In genomic region chr3:12484198-12484982, GRCh38 we compare ENCODE assay signal across 8 cellular contexts. TPM values are rescaled to one million over a fixed set of nuclear protein-coding genes. Genes with fewer than 3 reads are reported as not detected.
A peak's percentile ranks its signal among the peaks of the same experiment; 100 is the strongest.
DNase-seq lines count a peak whose midpoint lies in the region; ATAC-seq and TF ChIP-seq lines count a peak whose summit lies in the region.

TSEN2 (plus strand) TSS chr3:12484480; CDS start chr3:12489801, 5,321 bp downstream.

- peak within 1 kb of the TSS; percentile 90 for H3K4me3 ChIP-seq in coronary artery

- peak within 1 kb of the TSS; percentile 40 to 82 for H3K27ac ChIP-seq in coronary artery

- intact Hi-C loops in CD14-positive monocyte (cut with micrococcal nuclease), result loop anchor here in 1 of 2 donors (5.0 kb wide), 1 partner anchor 197 kb away; the partner anchor contains the start of gene PPARG
- intact Hi-C loops in activated CD4-positive, alpha-beta T cell treated with anti-CD3 and anti-CD28 coated beads, Interleukin-2, amount 10 ng/mL, durations not matched to agents 24 days and 14 days (cut with micrococcal nuclease), result loop anchor here (1.0 to 10.0 kb wide), 6 partner anchors 73 to 1690 kb away; partner anchors contain the start of genes LSM3, MKRN2, PPARG and RAF1

- H3K4me3 Mint-ChIP-seq in CD14-positive monocyte, result peak within 1 kb of the TSS; percentile 96 to 98
- H3K4me3 Mint-ChIP-seq in activated CD4-positive, alpha-beta T cell treated with anti-CD3 and anti-CD28 coated beads, Interleukin-2, amount 10 ng/mL, durations not matched to agents 24 days and 14 days, result peak within 1 kb of the TSS; percentile 94

- H3K4me1 Mint-ChIP-seq in CD14-positive monocyte, result peaks cover 53% of the 10 kb centered on the region
- peaks cover 25% of the 10 kb centered on the region for H3K4me1 Mint-ChIP-seq in activated CD4-positive, alpha-beta T cell treated with anti-CD3 and anti-CD28 coated beads, Interleukin-2, amount 10 ng/mL, durations not matched to agents 24 days and 14 days

- DNase-seq in CD14-positive monocyte (ENCODE audit: low spot score) (peak; percentile 93), NCI-H526 treated with DMSO at 0.1 percent for 48 hours (lab: John Stamatoyannopoulos, UW) (peak; percentile 87), coronary artery (ENCODE audit: low spot score) (peak; percentile 94), left kidney (ENCODE audit: low read depth, low spot score) (peak; percentile 98)
- DNase-seq in activated CD4-positive, alpha-beta T cell treated with anti-CD3 and anti-CD28 coated beads, Interleukin-2, amount 10 ng/mL, durations not matched to agents 24 days and 14 days, result peak; percentile 99
- peak; percentile 96 for DNase-seq in stimulated activated CD4-positive, alpha-beta T cell treated with anti-CD3 and anti-CD28 coated beads, Interleukin-1b, Interleukin-23, amount 100 ng/mL, for 48 hours

- TF ChIP-seq CTCF in CD14-positive monocyte (IDR thresholded peaks at IDR 0.05), result no peak
- TF ChIP-seq CTCF in coronary artery (IDR thresholded peaks at IDR 0.05), result no peak

- H3K27me3 Mint-ChIP-seq in CD14-positive monocyte (ENCODE audit: low read depth in 3 of 3), result peaks cover 0 to 2% (median 0%) of the 10 kb centered on the region in 3 donors
- H3K27me3 Mint-ChIP-seq in activated CD4-positive, alpha-beta T cell treated with anti-CD3 and anti-CD28 coated beads, Interleukin-2, amount 10 ng/mL, durations not matched to agents 24 days and 14 days, result no peaks in the 10 kb centered on the region

- peaks cover 0 to 3% (median 0%) of the 10 kb centered on the region in 7 donors for H3K9me3 Mint-ChIP-seq in CD14-positive monocyte
- H3K9me3 Mint-ChIP-seq in activated CD4-positive, alpha-beta T cell treated with anti-CD3 and anti-CD28 coated beads, Interleukin-2, amount 10 ng/mL, durations not matched to agents 24 days and 14 days, result no peaks in the 10 kb centered on the region

- peak; percentile 91 for ATAC-seq in GM19351 (IDR thresholded peaks at IDR 0.05; ENCODE audit: unreplicated experiment)
- ATAC-seq in HG03520 (IDR thresholded peaks at IDR 0.05; ENCODE audit: unreplicated experiment), result peak; percentile 91

- H3K36me3 Mint-ChIP-seq in CD14-positive monocyte, result peaks cover 0 to 5% of the 10 kb centered on the region in 2 donors
- H3K36me3 Mint-ChIP-seq in activated CD4-positive, alpha-beta T cell treated with anti-CD3 and anti-CD28 coated beads, Interleukin-2, amount 10 ng/mL, durations not matched to agents 24 days and 14 days (ENCODE audit: low read depth), result peaks cover 2% of the 10 kb centered on the region

- peak within 1 kb of the TSS; percentile 91 to 97 (median 95) for H3K27ac Mint-ChIP-seq in CD14-positive monocyte
- peak within 1 kb of the TSS; percentile 97 for H3K27ac Mint-ChIP-seq in activated CD4-positive, alpha-beta T cell treated with anti-CD3 and anti-CD28 coated beads, Interleukin-2, amount 10 ng/mL, durations not matched to agents 24 days and 14 days

RNA-seq across cellular contexts. Expression of gene TSEN2, which starts in this region (rescaled TPM):
- polyA plus RNA-seq in CD14-positive monocyte, result 1 to 10 TPM; 3.2 to 3.9 TPM
- 30.5 and 39.3 TPM in 2 replicates for total RNA-seq in activated CD4-positive, alpha-beta T cell treated with anti-CD3 and anti-CD28 coated beads, Interleukin-2, amount 10 ng/mL, durations not matched to agents 24 days and 14 days

Comparison
In these comparisons a context has a peak if more than half of its experiments do, and no peak if none do; other contexts are left out.
1. Peak in every context shown above with its lines: DNase-seq, ATAC-seq, H3K4me3 ChIP-seq and H3K27ac ChIP-seq.